In the genomic region with DNA sequence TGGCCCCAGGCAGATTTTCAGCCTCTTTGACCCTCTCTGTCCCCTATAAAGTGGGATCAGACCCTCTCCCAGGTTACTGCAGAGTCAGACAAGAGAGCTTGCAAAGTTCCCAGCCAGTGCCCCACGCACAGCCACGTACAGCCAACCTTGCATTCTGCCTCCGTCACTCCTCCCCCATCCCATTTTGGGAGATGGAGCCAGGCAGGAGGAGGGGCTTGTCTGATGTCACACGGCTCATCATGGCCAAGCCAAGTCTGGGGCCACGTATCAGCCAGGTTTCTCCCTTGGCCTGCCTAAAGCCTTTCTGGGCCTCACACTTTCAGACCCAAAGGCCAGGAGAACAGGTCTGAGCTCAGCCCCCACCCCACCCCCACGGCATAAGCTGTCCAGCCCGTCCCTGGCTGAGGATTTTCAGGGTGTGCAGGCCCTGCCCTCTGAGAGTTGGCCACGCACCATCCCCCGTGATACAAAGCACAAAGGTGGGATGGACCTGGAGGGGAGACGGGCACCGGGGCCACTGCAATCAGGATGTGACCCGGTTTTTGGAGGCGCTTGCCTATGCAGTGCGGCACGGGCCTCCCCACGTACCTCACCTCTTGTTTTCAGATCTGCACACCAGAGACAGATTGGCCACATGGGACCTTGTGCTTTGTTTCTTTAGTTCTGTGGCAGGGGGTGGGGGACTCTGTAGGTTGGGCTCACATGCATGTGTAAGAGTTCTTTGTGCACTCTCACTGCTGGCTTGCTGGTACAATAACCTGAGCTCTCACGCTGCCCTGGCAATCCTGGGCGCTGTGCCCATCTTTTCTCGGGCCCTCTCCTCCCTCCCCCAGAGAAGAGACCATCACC, we compare ENCODE assay signal across 15 cellular contexts. TPM values are rescaled to one million over a fixed set of nuclear protein-coding genes. Genes with fewer than 3 reads are reported as not detected.
"Had no signal": no experiment of that assay in that cellular context is flagged by ENCODE, and none has a peak within 500 bp of the region (broad histone marks: within the 10 kb centered on the region; RNA-seq: fewer than 3 reads in every experiment).

No MANE protein-coding gene starts in this region.

- H3K36me3 ChIP-seq: ovary, tibial artery, uterus had no signal

- DNase-seq: activated CD4-positive, alpha-beta T cell treated with anti-CD3 and anti-CD28 coated beads, Interleukin-2, amount 50 U/mL, for 4 hours; activated CD4-positive, CD25-positive, alpha-beta regulatory T cell treated with anti-CD3 and anti-CD28 coated beads, Interleukin-2, amount 50 U/mL, for 72 hours; activated naive CD4-positive, alpha-beta T cell treated with anti-CD3 and anti-CD28 coated beads, Interleukin-2, amount 50 U/mL, for 16 hours; amygdala; islet precursor cell; ovary; stimulated activated CD4-positive, alpha-beta T cell treated with anti-CD3 and anti-CD28 coated beads, Interleukin-4, amount 100 ng/mL, for 4 hours; SW 1271; tibial artery; uterus had no signal

- H3K27ac Mint-ChIP-seq: brain, memory B cell had no signal

- H3K27ac ChIP-seq: ovary, tibial artery, uterus had no signal

- H3K9me3 ChIP-seq: ovary, tibial artery, uterus had no signal

- H3K9me3 Mint-ChIP-seq: brain, memory B cell, neural crest cell had no signal

- H3K4me3 Mint-ChIP-seq: brain, memory B cell, neural crest cell had no signal

- H3K27me3 ChIP-seq: ovary, uterus had no signal

- H3K4me1 ChIP-seq: tibial artery, uterus had no signal

- H3K36me3 Mint-ChIP-seq: brain, memory B cell had no signal

- ATAC-seq: left lobe of liver had no signal

- H3K4me3 ChIP-seq: ovary, tibial artery, uterus had no signal

- H3K4me1 Mint-ChIP-seq: brain, memory B cell, neural crest cell had no signal

RNA-seq across cellular contexts. Expression of gene TRIM17, which starts 57.7 kb away (rescaled TPM):
- total RNA-seq: dermis microvascular lymphatic vessel endothelial cell, left lobe of liver had no signal
